Comparison of ENCODE assay signal across 19 cellular contexts in genomic region chr4:35228318-35228717, GRCh38.
"Had no signal": no experiment of that assay in that cellular context is flagged by ENCODE, and none has a peak within 500 bp of the region (broad histone marks: within the 10 kb centered on the region; RNA-seq: fewer than 3 reads in every experiment).

No MANE protein-coding gene starts in this region.

- H3K27ac Mint-ChIP-seq: endodermal cell; natural killer cell treated with Interleukin-12 subunit alpha and Interleukin-12 subunit beta and Interleukin-15 and Interleukin-18, amount 100 ng/mL, for 72 hours had no signal

- H3K27ac ChIP-seq: coronary artery, foreskin keratinocyte, hepatocyte, neutrophil, right atrium auricular region, stomach, thoracic aorta, transverse colon had no signal

- H3K4me1 ChIP-seq: foreskin keratinocyte, right atrium auricular region, stomach, transverse colon had no signal

- H3K9me3 Mint-ChIP-seq: endodermal cell had no signal

- H3K4me1 Mint-ChIP-seq: endodermal cell had no signal

- H3K4me3 Mint-ChIP-seq: endodermal cell; natural killer cell treated with Interleukin-12 subunit alpha and Interleukin-12 subunit beta and Interleukin-15 and Interleukin-18, amount 100 ng/mL, for 72 hours had no signal

- H3K4me3 ChIP-seq: coronary artery, hepatocyte, right atrium auricular region, stomach, thoracic aorta, transverse colon had no signal

- DNase-seq: effector CD4-positive, alpha-beta T cell; endodermal cell; erythroblast; foreskin keratinocyte; left colon; midbrain; posterior cingulate gyrus; small intestine; stimulated activated CD4-positive, alpha-beta T cell treated with anti-CD3 and anti-CD28 coated beads, Interleukin-12 subunit alpha, Interleukin-12 subunit beta, amount 100 ng/mL, for 4 hours; stimulated activated naive CD4-positive, alpha-beta T cell; stomach; substantia nigra; transverse colon had no signal

- H3K27me3 Mint-ChIP-seq: natural killer cell treated with Interleukin-12 subunit alpha and Interleukin-12 subunit beta and Interleukin-15 and Interleukin-18, amount 100 ng/mL, for 72 hours had no signal

- H3K79me2 ChIP-seq: hepatocyte had no signal

- H2AFZ ChIP-seq: hepatocyte had no signal

- H3K36me3 ChIP-seq: neutrophil, right atrium auricular region, stomach, thoracic aorta, transverse colon had no signal

- H3K4me2 ChIP-seq: hepatocyte had no signal

- ATAC-seq: foreskin keratinocyte; left colon; natural killer cell treated with Interleukin-12 subunit alpha and Interleukin-12 subunit beta and Interleukin-15 and Interleukin-18, amount 100 ng/mL, for 72 hours had no signal

- H3K27me3 ChIP-seq: foreskin keratinocyte, hepatocyte, neutrophil, right atrium auricular region, stomach, transverse colon had no signal

- H3K9me3 ChIP-seq: neutrophil, right atrium auricular region, stomach, thoracic aorta, transverse colon had no signal
